ENCODE assay signal across 2 cellular contexts in the genomic region with DNA sequence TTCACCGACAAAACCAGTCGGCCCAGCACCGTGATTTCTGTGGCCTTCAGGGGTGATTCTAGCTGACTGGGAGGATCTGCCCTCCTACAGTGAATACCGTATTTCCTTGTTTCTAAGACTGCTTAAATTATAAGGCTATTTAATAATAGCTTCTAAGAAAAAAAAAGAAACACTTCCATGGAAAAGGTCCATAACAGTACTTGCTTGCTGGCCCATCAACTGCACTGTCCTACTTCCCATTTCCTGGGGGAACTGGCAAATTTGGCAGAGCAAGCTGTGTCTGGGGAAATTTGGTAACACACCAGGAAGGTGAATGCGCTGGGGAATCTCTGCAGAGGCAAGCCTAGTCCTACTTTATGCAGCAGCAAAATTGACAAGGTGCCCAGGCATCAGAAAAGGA.
TF ChIP-seq lines count a peak whose summit lies in the region.

No MANE protein-coding gene starts in this region.

TF ChIP-seq in H1, 55 proteins besides CTCF, POLR2A, EP300 and RAD21:
- TF ChIP-seq GABPA (IDR thresholded peaks at IDR 0.05; ENCODE audit: borderline replicate concordance, insufficient read depth, low read length): no peak
- TF ChIP-seq GTF2F1 (IDR thresholded peaks at IDR 0.05; ENCODE audit: borderline replicate concordance, low read depth, low read length): no peak
- TF ChIP-seq YY1 (IDR thresholded peaks at IDR 0.05; ENCODE audit: low read depth, low read length): no peak
- TF ChIP-seq CHD7 (IDR thresholded peaks at IDR 0.05; ENCODE audit: insufficient replicate concordance, low read length): peak; percentile 96

TF ChIP-seq in neural cell, 6 proteins besides CTCF, POLR2A, EP300 and RAD21:
- TF ChIP-seq REST (IDR thresholded peaks at IDR 0.05; ENCODE audit: borderline replicate concordance) (no peak), SMC3 (conservative IDR thresholded peaks at IDR 0.05; ENCODE audit: poor library complexity) (no peak)
